Comparison of ENCODE assay signal across 1 cellular context in the genomic region with DNA sequence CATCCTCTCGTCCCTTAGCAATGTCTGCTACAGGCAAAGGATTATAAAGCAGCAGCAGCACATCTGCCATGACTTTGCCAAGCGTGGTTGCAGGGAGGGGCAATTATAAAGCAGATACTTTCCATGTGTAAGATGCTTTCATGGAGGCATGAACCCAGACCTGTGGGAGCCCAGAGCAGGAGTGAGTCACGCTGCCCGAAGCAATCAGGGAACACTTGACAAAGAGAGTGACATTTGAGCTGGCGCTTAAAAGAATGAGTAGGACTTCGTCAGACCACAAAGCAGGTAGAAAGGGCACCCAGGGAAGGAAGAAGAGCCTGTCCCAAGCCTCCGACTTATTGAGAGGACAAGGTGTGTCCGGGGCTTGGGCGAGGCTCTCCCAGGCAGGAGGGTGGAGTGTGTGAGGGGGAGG.
TF ChIP-seq lines count a peak whose summit lies in the region.

No MANE protein-coding gene starts in this region.

TF ChIP-seq in GM23338, 12 proteins besides CTCF, POLR2A, EP300 and RAD21 (continued from another document):
- TF ChIP-seq ZNF462 (CRISPR knock-in tag; IDR thresholded peaks at IDR 0.05) (no peak), CREB1 (CRISPR knock-in tag; IDR thresholded peaks at IDR 0.05; ENCODE audit: low read depth) (no peak), ZNF331 (CRISPR knock-in tag; IDR thresholded peaks at IDR 0.05; ENCODE audit: low read depth) (no peak), ZNF114 (CRISPR knock-in tag; IDR thresholded peaks at IDR 0.05) (no peak)
- TF ChIP-seq, protein P1, sequence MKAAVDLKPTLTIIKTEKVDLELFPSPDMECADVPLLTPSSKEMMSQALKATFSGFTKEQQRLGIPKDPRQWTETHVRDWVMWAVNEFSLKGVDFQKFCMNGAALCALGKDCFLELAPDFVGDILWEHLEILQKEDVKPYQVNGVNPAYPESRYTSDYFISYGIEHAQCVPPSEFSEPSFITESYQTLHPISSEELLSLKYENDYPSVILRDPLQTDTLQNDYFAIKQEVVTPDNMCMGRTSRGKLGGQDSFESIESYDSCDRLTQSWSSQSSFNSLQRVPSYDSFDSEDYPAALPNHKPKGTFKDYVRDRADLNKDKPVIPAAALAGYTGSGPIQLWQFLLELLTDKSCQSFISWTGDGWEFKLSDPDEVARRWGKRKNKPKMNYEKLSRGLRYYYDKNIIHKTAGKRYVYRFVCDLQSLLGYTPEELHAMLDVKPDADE (IDR thresholded peaks at IDR 0.05), result no peak
